Comparison of ENCODE assay signal across 8 cellular contexts in the genomic region with DNA sequence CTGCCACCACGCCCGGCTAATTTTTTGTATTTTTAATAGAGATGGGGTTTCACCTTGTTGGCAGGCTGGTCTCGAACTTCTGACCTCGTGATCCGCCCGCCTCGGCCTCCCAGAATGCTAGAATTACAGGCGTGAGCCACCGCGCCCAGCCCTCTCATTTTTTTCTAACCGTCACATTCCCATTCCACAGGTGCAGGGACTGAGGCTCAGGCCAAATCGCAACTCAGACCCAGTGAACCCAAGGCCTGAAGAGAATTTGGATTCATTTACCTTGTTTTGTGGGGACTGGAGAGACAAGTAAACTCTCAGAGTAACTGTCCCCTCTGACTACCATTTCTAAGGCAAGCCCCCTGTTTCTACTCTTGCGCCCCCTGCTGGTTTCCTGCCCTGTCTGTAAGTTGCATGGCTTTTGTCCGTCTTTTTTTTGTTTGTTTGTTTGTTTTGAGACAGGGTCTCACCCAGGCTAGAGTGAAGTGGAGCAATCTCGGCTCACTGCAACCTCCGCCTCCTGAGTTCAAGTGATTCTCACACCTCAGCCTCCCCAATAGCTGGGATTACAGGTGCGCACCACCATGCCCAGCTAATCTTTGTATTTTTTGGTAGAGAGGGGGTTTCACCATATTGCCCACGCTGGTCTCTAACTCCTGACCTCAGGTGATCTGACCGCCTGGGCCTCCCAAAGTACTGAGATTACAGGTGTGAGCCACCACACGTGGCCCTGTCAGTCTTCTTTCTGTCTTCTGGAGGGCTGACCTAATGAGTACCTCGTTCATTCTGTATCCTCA. TPM values are rescaled to one million over a fixed set of nuclear protein-coding genes. Genes with fewer than 3 reads are reported as not detected.
A peak's percentile ranks its signal among the peaks of the same experiment; 100 is the strongest.
DNase-seq lines count a peak whose midpoint lies in the region; ATAC-seq, FAIRE-seq and TF ChIP-seq lines count a peak whose summit lies in the region.

No MANE protein-coding gene starts in this region.

- peaks cover under 1 to 4% of the 10 kb centered on the region in 2 donors for H3K4me1 ChIP-seq in small intestine (ENCODE audit: control insufficient read depth in 2 of 2, insufficient read depth in 1 of 2, low read depth in 1 of 2, low read length in 1 of 2)

- no peaks in the 10 kb centered on the region for H3K27me3 ChIP-seq in small intestine (ENCODE audit: control insufficient read depth in 2 of 2, insufficient read depth in 2 of 2, low read length in 2 of 2)

- ATAC-seq in GM21515 (IDR thresholded peaks at IDR 0.05; ENCODE audit: unreplicated experiment), result no peak

- H3K4me1 Mint-ChIP-seq in activated T-helper 2 cell treated with anti-CD3 and anti-CD28 coated beads, Interferon-gamma antibody, Interleukin-2, Interleukin-4, amounts not matched to agents 10 μg/mL and 5 μg/mL and 100 μg/mL, durations not matched to agents 14 hours and 24 hours and 36 hours (ENCODE audit: low read depth), result peaks cover 27% of the 10 kb centered on the region

- no peak overlapping the region for H3K4me3 ChIP-seq in small intestine (ENCODE audit: low read depth in 1 of 2, low read length in 2 of 2)

- peaks cover 25% of the 10 kb centered on the region for H3K36me3 Mint-ChIP-seq in activated T-helper 2 cell treated with anti-CD3 and anti-CD28 coated beads, Interferon-gamma antibody, Interleukin-2, Interleukin-4, amounts not matched to agents 10 μg/mL and 5 μg/mL and 100 μg/mL, durations not matched to agents 14 hours and 24 hours and 36 hours (ENCODE audit: low read depth)

- 80 to 81% (median 80%) methylated on average over 21 of the region's 21 CpGs for WGBS in small intestine, 3 donors

- peak overlapping the region; percentile 67 for H3K4me3 Mint-ChIP-seq in activated T-helper 2 cell treated with anti-CD3 and anti-CD28 coated beads, Interferon-gamma antibody, Interleukin-2, Interleukin-4, amounts not matched to agents 10 μg/mL and 5 μg/mL and 100 μg/mL, durations not matched to agents 14 hours and 24 hours and 36 hours (ENCODE audit: low read depth)

- TF ChIP-seq CTCF in 22Rv1 (IDR thresholded peaks at IDR 0.05), result peak; percentile 93

- H3K27ac Mint-ChIP-seq in activated T-helper 2 cell treated with anti-CD3 and anti-CD28 coated beads, Interferon-gamma antibody, Interleukin-2, Interleukin-4, amounts not matched to agents 10 μg/mL and 5 μg/mL and 100 μg/mL, durations not matched to agents 14 hours and 24 hours and 36 hours, result peak overlapping the region; percentile 22

- H3K27ac ChIP-seq in 22Rv1 (no peak overlapping the region), small intestine (ENCODE audit: low read depth in 1 of 2, low read length in 1 of 2) (no peak overlapping the region)

- FAIRE-seq in GM19239 (lab: Jason Lieb, UNC), result peak; percentile 90
- FAIRE-seq in small intestine (lab: Jason Lieb, UNC), result no peak

- intact Hi-C loops in activated T-helper 2 cell treated with anti-CD3 and anti-CD28 coated beads, Interferon-gamma antibody, Interleukin-2, Interleukin-4, amounts not matched to agents 10 μg/mL and 5 μg/mL and 100 μg/mL, durations not matched to agents 14 hours and 24 hours and 36 hours (cut with micrococcal nuclease), result no loop called here

- no peaks in the 10 kb centered on the region for H3K9me3 Mint-ChIP-seq in activated T-helper 2 cell treated with anti-CD3 and anti-CD28 coated beads, Interferon-gamma antibody, Interleukin-2, Interleukin-4, amounts not matched to agents 10 μg/mL and 5 μg/mL and 100 μg/mL, durations not matched to agents 14 hours and 24 hours and 36 hours

- H3K27me3 Mint-ChIP-seq in activated T-helper 2 cell treated with anti-CD3 and anti-CD28 coated beads, Interferon-gamma antibody, Interleukin-2, Interleukin-4, amounts not matched to agents 10 μg/mL and 5 μg/mL and 100 μg/mL, durations not matched to agents 14 hours and 24 hours and 36 hours (ENCODE audit: low read depth), result no peaks in the 10 kb centered on the region

- H3K36me3 ChIP-seq in small intestine (ENCODE audit: control insufficient read depth in 2 of 2, insufficient read depth in 2 of 2, low read length in 2 of 2), result no peaks in the 10 kb centered on the region

- H3K9me3 ChIP-seq in small intestine (ENCODE audit: control insufficient read depth, low read depth), result no peaks in the 10 kb centered on the region

- no peak for DNase-seq in GM19239 (ENCODE audit: insufficient read length, low spot score)
- DNase-seq in RPMI8226, result peak; percentile 55
- DNase-seq in activated T-helper 2 cell treated with anti-CD3 and anti-CD28 coated beads, Interferon-gamma antibody, Interleukin-2, Interleukin-4, amounts not matched to agents 10 μg/mL and 5 μg/mL and 100 μg/mL, durations not matched to agents 14 hours and 24 hours and 36 hours (ENCODE audit: low spot score), result peak; percentile 62
- DNase-seq in foreskin melanocyte, result peak; percentile 43
- DNase-seq in small intestine, result peak; percentile 50
- no peak for DNase-seq in NCI-H128 (lab: John Stamatoyannopoulos, UW; ENCODE audit: unreplicated experiment)

RNA-seq across cellular contexts. Expression of a gene that starts 2.3 kb away (rescaled TPM):
- 96.2 and 97.7 TPM in 2 replicates for total RNA-seq in activated T-helper 2 cell treated with anti-CD3 and anti-CD28 coated beads, Interferon-gamma antibody, Interleukin-2, Interleukin-4, amounts not matched to agents 10 μg/mL and 5 μg/mL and 100 μg/mL, durations not matched to agents 14 hours and 24 hours and 36 hours
- 10 to 100 TPM; 44.6 to 51.6 (median 50.5) TPM for polyA plus RNA-seq in small intestine

RNA-seq across cellular contexts. Expression of a gene that starts 2.7 kb away (rescaled TPM):
- 23.1 and 23.8 TPM in 2 replicates for total RNA-seq in activated T-helper 2 cell treated with anti-CD3 and anti-CD28 coated beads, Interferon-gamma antibody, Interleukin-2, Interleukin-4, amounts not matched to agents 10 μg/mL and 5 μg/mL and 100 μg/mL, durations not matched to agents 14 hours and 24 hours and 36 hours
- 1 to 10 TPM; 7.0 to 9.3 (median 8.3) TPM for polyA plus RNA-seq in small intestine

RNA-seq across cellular contexts. Expression of a gene that starts 31.6 kb away (rescaled TPM):
- total RNA-seq in activated T-helper 2 cell treated with anti-CD3 and anti-CD28 coated beads, Interferon-gamma antibody, Interleukin-2, Interleukin-4, amounts not matched to agents 10 μg/mL and 5 μg/mL and 100 μg/mL, durations not matched to agents 14 hours and 24 hours and 36 hours, result 77.9 and 79.8 TPM in 2 replicates
- polyA plus RNA-seq in small intestine, result 10 to 100 TPM; 30.7 to 87.4 (median 71.9) TPM

RNA-seq across cellular contexts. Expression of a gene that starts 39.9 kb away (rescaled TPM):
- 203 and 208 TPM in 2 replicates for total RNA-seq in activated T-helper 2 cell treated with anti-CD3 and anti-CD28 coated beads, Interferon-gamma antibody, Interleukin-2, Interleukin-4, amounts not matched to agents 10 μg/mL and 5 μg/mL and 100 μg/mL, durations not matched to agents 14 hours and 24 hours and 36 hours
- polyA plus RNA-seq in small intestine, result 100 to 1,000 TPM in 1 of 3 donors, 1 to 10 TPM in 2; 1.6 to 159 (median 7.0) TPM

Comparison
In these comparisons a context has a peak if more than half of its experiments do, and no peak if none do; other contexts are left out.
1. DNase-seq: peak in RPMI8226 (single experiment), activated T-helper 2 cell treated with anti-CD3 and anti-CD28 coated beads, Interferon-gamma antibody, Interleukin-2, Interleukin-4, amounts not matched to agents 10 μg/mL and 5 μg/mL and 100 μg/mL, durations not matched to agents 14 hours and 24 hours and 36 hours (single experiment), foreskin melanocyte (single experiment) and small intestine (single experiment); none in GM19239 (single experiment) and NCI-H128 (single experiment).